Comparison of ENCODE assay signal across 8 cellular contexts in the genomic region with DNA sequence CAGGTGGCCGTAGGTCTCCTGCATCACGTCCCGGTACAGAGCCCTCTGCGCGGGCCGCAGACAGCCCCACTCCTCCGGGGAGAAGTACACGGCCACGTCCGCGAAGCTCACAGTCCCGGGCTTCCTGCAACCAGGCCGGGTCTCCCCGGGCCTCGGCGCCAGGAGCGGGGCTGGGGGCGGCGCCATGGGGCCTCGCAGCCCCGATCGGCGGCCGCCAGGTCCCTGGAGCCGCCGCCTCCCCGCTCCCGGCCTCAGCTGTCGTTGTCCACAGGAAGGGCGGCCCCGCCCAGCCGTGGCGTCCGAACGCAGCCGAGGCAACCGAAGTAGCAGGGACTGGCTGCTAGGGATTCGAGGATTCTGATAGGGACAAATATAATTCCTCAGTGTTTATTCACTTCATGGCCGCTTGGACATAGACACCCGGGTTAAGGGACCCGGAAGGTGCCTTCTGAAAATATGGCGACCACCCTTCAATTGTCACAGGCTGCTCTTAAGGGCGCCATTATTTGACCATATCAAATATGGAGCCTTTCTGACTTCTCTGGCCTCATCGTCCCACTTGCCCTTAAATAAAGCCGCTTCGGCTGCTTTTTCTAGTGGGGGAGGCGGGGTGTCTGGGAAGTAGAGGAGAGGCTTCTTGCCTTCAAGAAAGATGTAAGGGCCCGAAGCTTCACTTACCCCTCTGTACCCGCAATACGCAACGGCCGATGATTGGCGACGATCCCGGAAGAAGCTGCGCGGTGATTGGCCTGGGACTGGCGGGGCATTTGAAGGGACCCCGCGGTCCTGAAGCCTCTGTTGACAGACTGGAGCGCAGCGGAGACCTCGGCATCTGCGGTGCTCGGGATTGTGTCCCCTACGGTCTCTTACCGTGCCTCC. TPM values are rescaled to one million over a fixed set of nuclear protein-coding genes. Genes with fewer than 3 reads are reported as not detected.
A peak's percentile ranks its signal among the peaks of the same experiment; 100 is the strongest.
DNase-seq lines count a peak whose midpoint lies in the region; ATAC-seq and TF ChIP-seq lines count a peak whose summit lies in the region.

A gene (minus strand): TSS at position 271 of the 879 bp plus-strand sequence. CDS start 85 bp downstream, at position 186.

- H4K20me1 ChIP-seq in osteoblast (ENCODE audit: insufficient read depth, low read length), result no peaks in the 10 kb centered on the region

- peak within 1 kb of the TSS; percentile 93 for H2AFZ ChIP-seq in osteoblast (ENCODE audit: low read length)

- TF ChIP-seq CTCF in glutamatergic neuron (IDR thresholded peaks at IDR 0.05; ENCODE audit: partially characterized antibody, unreplicated experiment) (no peak), osteoblast (IDR thresholded peaks at IDR 0.05; ENCODE audit: extremely low read depth, low read depth, low read length) (no peak), thoracic aorta (IDR thresholded peaks at IDR 0.05) (no peak)

- H3K9me3 ChIP-seq in osteoblast (ENCODE audit: low read depth, low read length) (no peaks in the 10 kb centered on the region), thoracic aorta (no peaks in the 10 kb centered on the region)

- no peaks in the 10 kb centered on the region for H3K79me2 ChIP-seq in osteoblast (ENCODE audit: insufficient read depth, low read length)

- peak; percentile 97 for DNase-seq in GM04504 (ENCODE audit: low read depth)
- peak; percentile 96 for DNase-seq in NCI-H1092 treated with DMSO at 0.1 percent for 48 hours (lab: John Stamatoyannopoulos, UW)
- DNase-seq in SKM-1 (lab: John Stamatoyannopoulos, UW; ENCODE audit: unreplicated experiment), result peak; percentile 97
- DNase-seq in glutamatergic neuron, result peak; percentile 88
- peak; percentile 100 for DNase-seq in osteoblast (ENCODE audit: insufficient read length, low spot score, missing footprints)
- peak; percentile 94 for DNase-seq in thoracic aorta (ENCODE audit: low spot score)

- ATAC-seq in HG02571 (IDR thresholded peaks at IDR 0.05; ENCODE audit: unreplicated experiment) (peak; percentile 67), thoracic aorta (ENCODE audit: insufficient number of reproducible peaks, low FRiP score, low read depth) (peak; percentile 95)

- no peaks in the 10 kb centered on the region for H3K27me3 ChIP-seq in osteoblast (ENCODE audit: insufficient read depth, low read length)
- H3K27me3 ChIP-seq in thoracic aorta (replicated peaks; ENCODE audit: insufficient read depth), result no peaks in the 10 kb centered on the region

- H3K36me3 Mint-ChIP-seq in activated naive CD8-positive, alpha-beta T cell, result peaks cover 3% of the 10 kb centered on the region
- H3K36me3 Mint-ChIP-seq in glutamatergic neuron (ENCODE audit: unreplicated experiment), result no peaks in the 10 kb centered on the region

- peak within 1 kb of the TSS; percentile 93 for H3K4me3 Mint-ChIP-seq in activated naive CD8-positive, alpha-beta T cell
- peak within 1 kb of the TSS; percentile 96 for H3K4me3 Mint-ChIP-seq in glutamatergic neuron (ENCODE audit: unreplicated experiment)

- H3K4me3 ChIP-seq in osteoblast (ENCODE audit: insufficient read depth, low read length) (peak within 1 kb of the TSS; percentile 81), thoracic aorta (peak within 1 kb of the TSS; percentile 96)

- peak within 1 kb of the TSS; percentile 81 for H3K27ac ChIP-seq in osteoblast (ENCODE audit: low read depth, low read length)
- H3K27ac ChIP-seq in thoracic aorta, result peak within 1 kb of the TSS; percentile 93 to 99

- peaks cover 19% of the 10 kb centered on the region for H3K4me1 ChIP-seq in osteoblast (ENCODE audit: insufficient read depth, low read length)
- peaks cover 15 to 24% of the 10 kb centered on the region in 2 donors for H3K4me1 ChIP-seq in thoracic aorta (ENCODE audit: control insufficient read depth in 1 of 2, low read depth in 2 of 2)

- peak within 1 kb of the TSS; percentile 92 for H3K27ac Mint-ChIP-seq in activated naive CD8-positive, alpha-beta T cell
- peak within 1 kb of the TSS; percentile 96 for H3K27ac Mint-ChIP-seq in glutamatergic neuron (ENCODE audit: unreplicated experiment)

- H3K27me3 Mint-ChIP-seq in activated naive CD8-positive, alpha-beta T cell, result no peaks in the 10 kb centered on the region
- H3K27me3 Mint-ChIP-seq in glutamatergic neuron (ENCODE audit: unreplicated experiment), result peaks cover 4% of the 10 kb centered on the region

- H3K4me1 Mint-ChIP-seq in activated naive CD8-positive, alpha-beta T cell (ENCODE audit: low read depth), result peaks cover 32% of the 10 kb centered on the region
- H3K4me1 Mint-ChIP-seq in glutamatergic neuron (ENCODE audit: low read depth, unreplicated experiment), result peaks cover 12% of the 10 kb centered on the region

- H3K9me3 Mint-ChIP-seq in activated naive CD8-positive, alpha-beta T cell (ENCODE audit: low read depth), result no peaks in the 10 kb centered on the region
- H3K9me3 Mint-ChIP-seq in glutamatergic neuron (ENCODE audit: unreplicated experiment), result peaks cover 10% of the 10 kb centered on the region

- peak within 1 kb of the TSS; percentile 83 for H3K4me2 ChIP-seq in osteoblast (ENCODE audit: insufficient read depth, low read length)

- no peaks in the 10 kb centered on the region for H3K36me3 ChIP-seq in osteoblast (ENCODE audit: insufficient read depth, low read length)
- H3K36me3 ChIP-seq in thoracic aorta, result no peaks in the 10 kb centered on the region

RNA-seq across cellular contexts. Expression of the gene that starts here (rescaled TPM):
- 18.7 TPM for total RNA-seq in glutamatergic neuron (ENCODE audit: unreplicated experiment)
- 10.9 and 12.3 TPM in 2 replicates for total RNA-seq in osteoblast
- 10 to 100 TPM in 1 of 2 donors, 1 to 10 TPM in 1; 9.2 to 24.2 TPM for total RNA-seq in thoracic aorta

Comparison
In these comparisons a context has a peak if more than half of its experiments do, and no peak if none do; other contexts are left out.
1. Peak in every context shown above with its lines: DNase-seq, ATAC-seq, H3K4me3 ChIP-seq and H3K27ac ChIP-seq.